In the genomic region with DNA sequence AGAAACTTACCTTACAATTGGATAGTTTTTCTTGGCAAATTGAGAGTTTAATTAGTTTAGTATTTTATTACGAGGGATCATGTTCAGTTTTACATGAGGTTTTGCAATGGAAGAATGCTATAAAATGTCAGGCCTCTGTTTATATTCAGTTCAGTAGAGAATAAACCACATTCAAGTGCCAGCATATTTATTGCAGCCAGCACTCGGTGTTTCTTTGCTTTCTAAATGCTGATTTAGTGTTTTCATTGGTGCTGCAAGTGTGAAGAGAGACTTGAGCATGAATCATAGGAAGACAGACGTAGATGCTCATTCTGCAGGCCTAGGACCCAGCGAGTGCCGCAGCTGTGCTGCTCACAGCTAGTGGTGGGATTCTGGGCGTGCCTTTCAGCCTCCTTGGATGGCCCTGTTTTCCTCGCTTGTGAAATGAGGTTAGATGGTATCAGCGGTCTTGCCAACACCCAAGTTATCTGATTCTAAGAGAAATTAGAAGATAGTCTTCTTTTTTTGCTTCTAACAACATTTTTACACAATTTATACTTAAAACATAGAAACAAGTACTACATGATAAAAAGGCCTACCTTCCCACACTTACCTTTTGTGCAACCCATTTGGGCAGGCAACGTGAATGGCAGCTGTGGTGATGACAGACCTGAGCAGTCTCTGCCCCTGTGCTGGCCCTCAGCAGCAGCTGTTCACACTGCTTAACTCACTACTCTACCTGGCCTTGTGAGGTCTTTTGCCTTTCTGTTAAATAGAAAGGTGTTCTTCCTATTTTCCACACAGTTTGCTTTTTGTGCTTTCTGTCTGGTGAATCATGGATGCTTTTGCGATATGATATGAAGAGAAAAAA, we compare ENCODE assay signal across 8 cellular contexts. TPM values are rescaled to one million over a fixed set of nuclear protein-coding genes. Genes with fewer than 3 reads are reported as not detected.
DNase-seq lines count a peak whose midpoint lies in the region; ATAC-seq and TF ChIP-seq lines count a peak whose summit lies in the region.

No MANE protein-coding gene starts in this region.

- in situ Hi-C loops in brain microvascular endothelial cell (cut with HindIII; ENCODE audit: low pct_ligation_motif_present, low sequenced_read_pairs) = no loop called here

- H3K27me3 ChIP-seq in brain microvascular endothelial cell (replicated peaks) (no peaks in the 10 kb centered on the region), sigmoid colon (no peaks in the 10 kb centered on the region)

- no peak for ATAC-seq in HG03135 (IDR thresholded peaks at IDR 0.05; ENCODE audit: unreplicated experiment)
- ATAC-seq in GM18502 (IDR thresholded peaks at IDR 0.05; ENCODE audit: poor library complexity, unreplicated experiment) = no peak

- 53 to 57% methylated on average over 10 of the region's 10 CpGs for WGBS in sigmoid colon, 2 donors

- H3K36me3 ChIP-seq in brain microvascular endothelial cell (replicated peaks) = no peaks in the 10 kb centered on the region
- no peaks in the 10 kb centered on the region for H3K36me3 ChIP-seq in sigmoid colon

- H3K27ac Mint-ChIP-seq in T-helper 1 cell treated with Interleukin-12 subunit alpha and Interleukin-12 subunit beta and Interleukin-4 antibody, amounts not matched to agents 30 μg/mL and 1 μg/mL, for 36 hours = peak overlapping the region; percentile 92

- H3K4me1 Mint-ChIP-seq in T-helper 1 cell treated with Interleukin-12 subunit alpha and Interleukin-12 subunit beta and Interleukin-4 antibody, amounts not matched to agents 30 μg/mL and 1 μg/mL, for 36 hours (ENCODE audit: low read depth) = peaks cover 80% of the 10 kb centered on the region

- H3K4me3 Mint-ChIP-seq in T-helper 1 cell treated with Interleukin-12 subunit alpha and Interleukin-12 subunit beta and Interleukin-4 antibody, amounts not matched to agents 30 μg/mL and 1 μg/mL, for 36 hours = peak overlapping the region; percentile 78

- TF ChIP-seq CTCF in brain microvascular endothelial cell (IDR thresholded peaks at IDR 0.05; ENCODE audit: low read depth, low read length, missing control alignments) (no peak), sigmoid colon (IDR thresholded peaks at IDR 0.05) (no peak)

- peak; percentile 68 for DNase-seq in Daoy (ENCODE audit: low read depth)
- peak; percentile 69 for DNase-seq in brain microvascular endothelial cell
- no peak for DNase-seq in sigmoid colon
- no peak for DNase-seq in LoVo (ENCODE audit: low spot score)
- DNase-seq in NCI-H146 treated with DMSO at 0.1 percent for 48 hours (lab: John Stamatoyannopoulos, UW; ENCODE audit: unreplicated experiment) = no peak

- TF ChIP-seq EP300 in sigmoid colon (IDR thresholded peaks at IDR 0.05) = peak in 1 of 4 donors; percentile 74

- TF ChIP-seq POLR2A in sigmoid colon (IDR thresholded peaks at IDR 0.05) = no peak

- no peaks in the 10 kb centered on the region for H3K27me3 Mint-ChIP-seq in T-helper 1 cell treated with Interleukin-12 subunit alpha and Interleukin-12 subunit beta and Interleukin-4 antibody, amounts not matched to agents 30 μg/mL and 1 μg/mL, for 36 hours (ENCODE audit: low read depth)

- H3K4me1 ChIP-seq in sigmoid colon = peaks cover 0 to 37% (median 33%) of the 10 kb centered on the region in 4 donors

- peaks cover 11% of the 10 kb centered on the region for H3K36me3 Mint-ChIP-seq in T-helper 1 cell treated with Interleukin-12 subunit alpha and Interleukin-12 subunit beta and Interleukin-4 antibody, amounts not matched to agents 30 μg/mL and 1 μg/mL, for 36 hours (ENCODE audit: low read depth)

- H3K9me3 ChIP-seq in sigmoid colon = no peaks in the 10 kb centered on the region

- H3K9me3 Mint-ChIP-seq in T-helper 1 cell treated with Interleukin-12 subunit alpha and Interleukin-12 subunit beta and Interleukin-4 antibody, amounts not matched to agents 30 μg/mL and 1 μg/mL, for 36 hours = no peaks in the 10 kb centered on the region

- no peak overlapping the region for H3K27ac ChIP-seq in brain microvascular endothelial cell
- peak overlapping the region; percentile 35 to 68 (median 46) for H3K27ac ChIP-seq in sigmoid colon

- intact Hi-C loops in sigmoid colon (cut with DNase I) = no loop called here

- H3K4me3 ChIP-seq in brain microvascular endothelial cell (ENCODE audit: low read depth, low read length) (no peak overlapping the region), sigmoid colon (no peak overlapping the region)

RNA-seq across cellular contexts. Expression of gene TNFAIP8, which starts 26.8 kb away (rescaled TPM):
- total RNA-seq in Daoy (2014; rRNA removed; shearing (Covaris generic)) = 51.7 and 52.8 TPM in 2 replicates
- total RNA-seq in sigmoid colon = 10 to 100 TPM in 3 of 4 donors, 1 to 10 TPM in 1; 6.9 to 17.9 (median 13.1) TPM
- polyA plus RNA-seq in sigmoid colon = 10 to 100 TPM in 2 of 3 donors, 1 to 10 TPM in 1; 9.0 to 55.8 (median 19.0) TPM

Comparison
In these comparisons a context has a peak if more than half of its experiments do, and no peak if none do; other contexts are left out.
1. DNase-seq: peak in Daoy (single experiment) and brain microvascular endothelial cell (single experiment); none in sigmoid colon (single experiment), LoVo (single experiment) and NCI-H146 treated with DMSO at 0.1 percent for 48 hours (single experiment).